In genomic region chr12:9597365-9597764, GRCh38 we compare ENCODE assay signal across 11 cellular contexts. TPM values are rescaled to one million over a fixed set of nuclear protein-coding genes. Genes with fewer than 3 reads are reported as not detected.
"Had no signal": no experiment of that assay in that cellular context is flagged by ENCODE, and none has a peak within 500 bp of the region (broad histone marks: within the 10 kb centered on the region; RNA-seq: fewer than 3 reads in every experiment).

No MANE protein-coding gene starts in this region.

- H3K27ac ChIP-seq: GM23248, HL-60 had no signal

- H3K27ac Mint-ChIP-seq: HFFc6, IgD-negative memory B cell had no signal

- H3K4me1 Mint-ChIP-seq: IgD-negative memory B cell had no signal

- H3K4me3 ChIP-seq: GM23248, HAP-1 had no signal

- H3K9me3 Mint-ChIP-seq: HFFc6, IgD-negative memory B cell had no signal

- H3K36me3 ChIP-seq: HAP-1 had no signal

- ATAC-seq: HCT116, HepG2 had no signal

- H3K9me3 ChIP-seq: HAP-1 had no signal

- H3K27me3 Mint-ChIP-seq: IgD-negative memory B cell had no signal

- DNase-seq: GM23248, GOT3, H7, HFFc6 had no signal

- H3K4me3 Mint-ChIP-seq: HFFc6, IgD-negative memory B cell had no signal

RNA-seq across cellular contexts. Expression of gene KLRB1, which starts 10.4 kb away (rescaled TPM):
- total RNA-seq: GM23248, H4, H7, HepG2, HFFc6, HT1080 had no signal
- polyA plus RNA-seq: GM23248, HepG2 had no signal
